10 cellular contexts compared by ENCODE assay signal in genomic region chr6:143098054-143098673, GRCh38. TPM values are rescaled to one million over a fixed set of nuclear protein-coding genes. Genes with fewer than 3 reads are reported as not detected.
A peak's percentile ranks its signal among the peaks of the same experiment; 100 is the strongest.
DNase-seq lines count a peak whose midpoint lies in the region; ATAC-seq and TF ChIP-seq lines count a peak whose summit lies in the region.
"Had no signal": no experiment of that assay in that cellular context is flagged by ENCODE, and none has a peak within 500 bp of the region (broad histone marks: within the 10 kb centered on the region; RNA-seq: fewer than 3 reads in every experiment).

No MANE protein-coding gene starts in this region.

- peak; percentile 75 for ATAC-seq in GM18508 (IDR thresholded peaks at IDR 0.05; ENCODE audit: insufficient read depth, unreplicated experiment)
- ATAC-seq in GM21529 (IDR thresholded peaks at IDR 0.05; ENCODE audit: unreplicated experiment), result peak; percentile 95
- ATAC-seq in HG03558 (IDR thresholded peaks at IDR 0.05; ENCODE audit: extremely low read depth, unreplicated experiment), result peak; percentile 76
- peak; percentile 59 to 82 (median 68) for ATAC-seq in right lobe of liver

- H3K4me1 ChIP-seq in right lobe of liver, result peaks cover 0 to 13% (median 4%) of the 10 kb centered on the region in 4 donors

- H3K9me3 ChIP-seq in right lobe of liver, result no peaks in the 10 kb centered on the region

- peak overlapping the region in 1 of 3 donors; percentile 10 for H3K27ac ChIP-seq in right lobe of liver

- no peak overlapping the region for H3K4me3 ChIP-seq in right lobe of liver

- no peaks in the 10 kb centered on the region for H3K27me3 ChIP-seq in right lobe of liver

- 60% methylated on average over 2 of the region's 2 CpGs for WGBS in right lobe of liver (ENCODE audit: insufficient coverage, low coverage, low lambda C conversion rate, missing lambda C conversion rate)

- no peak for DNase-seq in right lobe of liver
- DNase-seq in NK-92 (lab: John Stamatoyannopoulos, UW; ENCODE audit: unreplicated experiment), result no peak
- DNase-seq in NCI-H2029 (lab: John Stamatoyannopoulos, UW), result no peak
- no peak for DNase-seq in NCI-H524 treated with DMSO at 0.1 percent for 48 hours (lab: John Stamatoyannopoulos, UW)
- DNase-seq in NCI-H1417 (lab: John Stamatoyannopoulos, UW), result no peak
- DNase-seq: cerebellar nuclear complex; stimulated activated CD4-positive, alpha-beta T cell treated with anti-CD3 and anti-CD28 coated beads, Interleukin-2, amount 100 ng/mL, for 48 hours had no signal

- TF ChIP-seq CTCF in right lobe of liver (IDR thresholded peaks at IDR 0.05), result no peak

- TF ChIP-seq POLR2A in right lobe of liver (IDR thresholded peaks at IDR 0.05), result no peak

- intact Hi-C loops in right lobe of liver (cut with DNase I), result no loop called here

- H3K36me3 ChIP-seq in right lobe of liver, result no peaks in the 10 kb centered on the region

RNA-seq across cellular contexts. Expression of gene AIG1, which starts 37.5 kb away (rescaled TPM):
- total RNA-seq in right lobe of liver, result 100 to 1,000 TPM in 5 of 6 experiments, 10 to 100 TPM in 1; 81.4 to 151 (median 111) TPM
